ENCODE assay signal across 20 cellular contexts in genomic region chr4:48640225-48640624, GRCh38.
"Had no signal": no experiment of that assay in that cellular context is flagged by ENCODE, and none has a peak within 500 bp of the region (broad histone marks: within the 10 kb centered on the region; RNA-seq: fewer than 3 reads in every experiment).

No MANE protein-coding gene starts in this region.

- ATAC-seq: gastroesophageal sphincter; left lung; stimulated activated memory B cell treated with anti-CD40 and anti-IgM and Interleukin-4, amounts not matched to agents 10 μg/mL and 1 μg/mL and 100 μg/mL, for 72 hours; T-cell; WTC11 had no signal

- H3K27me3 ChIP-seq: brain microvascular endothelial cell, esophagus squamous epithelium, gastroesophageal sphincter, left lung, sigmoid colon, tibial nerve had no signal

- H3K4me3 ChIP-seq: esophagus squamous epithelium, gastroesophageal sphincter, left lung, sigmoid colon, smooth muscle cell, tibial nerve had no signal

- H3K27me3 Mint-ChIP-seq: activated naive CD4-positive, alpha-beta T cell treated with anti-CD3 and anti-CD28 coated beads, Interleukin-2, amount 50 U/mL, for 24 hours; stimulated activated memory B cell treated with anti-CD40 and anti-IgM and Interleukin-4, amounts not matched to agents 10 μg/mL and 1 μg/mL and 100 μg/mL, for 72 hours; T-cell had no signal

- H3K36me3 ChIP-seq: brain microvascular endothelial cell, esophagus squamous epithelium, gastroesophageal sphincter, left lung, sigmoid colon, tibial nerve had no signal

- H3K36me3 Mint-ChIP-seq: WTC11 had no signal

- H3K4me3 Mint-ChIP-seq: activated naive CD4-positive, alpha-beta T cell treated with anti-CD3 and anti-CD28 coated beads, Interleukin-2, amount 50 U/mL, for 24 hours; neural crest cell; stimulated activated memory B cell treated with anti-CD40 and anti-IgM and Interleukin-4, amounts not matched to agents 10 μg/mL and 1 μg/mL and 100 μg/mL, for 72 hours; T-cell; WTC11 had no signal

- H3K27ac Mint-ChIP-seq: activated naive CD4-positive, alpha-beta T cell treated with anti-CD3 and anti-CD28 coated beads, Interleukin-2, amount 50 U/mL, for 24 hours; stimulated activated memory B cell treated with anti-CD40 and anti-IgM and Interleukin-4, amounts not matched to agents 10 μg/mL and 1 μg/mL and 100 μg/mL, for 72 hours had no signal

- H3K27ac ChIP-seq: brain microvascular endothelial cell, esophagus squamous epithelium, gastroesophageal sphincter, left lung, sigmoid colon had no signal

- H3K9me3 Mint-ChIP-seq: activated naive CD4-positive, alpha-beta T cell treated with anti-CD3 and anti-CD28 coated beads, Interleukin-2, amount 50 U/mL, for 24 hours; neural crest cell; stimulated activated memory B cell treated with anti-CD40 and anti-IgM and Interleukin-4, amounts not matched to agents 10 μg/mL and 1 μg/mL and 100 μg/mL, for 72 hours; WTC11 had no signal

- DNase-seq: activated gamma-delta T cell treated with Interleukin-2 at 50 U/mL for 16 hours; activated T-cell treated with anti-CD3 and anti-CD28 coated beads, Interleukin-2, amount 50 U/mL, for 1 hour; aorta; brain microvascular endothelial cell; central memory CD4-positive, alpha-beta T cell; esophagus squamous epithelium; head of caudate nucleus; left lung; mammary epithelial cell; midbrain; sigmoid colon; stimulated activated CD4-positive, alpha-beta T cell treated with anti-CD3 and anti-CD28 coated beads, Interleukin-15, amount 100 ng/mL, for 24 hours; T-cell had no signal

- H3K4me1 Mint-ChIP-seq: neural crest cell had no signal

- H3K9me3 ChIP-seq: esophagus squamous epithelium, gastroesophageal sphincter, left lung, sigmoid colon, tibial nerve had no signal
